In genomic region chr1:20786310-20787099, GRCh38 we compare ENCODE assay signal across 1 cellular context.
TF ChIP-seq lines count a peak whose summit lies in the region.

No MANE protein-coding gene starts in this region.

TF ChIP-seq in K562, 482 proteins besides CTCF, POLR2A, EP300 and RAD21 (continued from another document and continues in another):
- no peak for TF ChIP-seq THRB (CRISPR knock-in tag; conservative IDR thresholded peaks at IDR 0.05)
- peak; percentile 95 for TF ChIP-seq FOXP4 (CRISPR knock-in tag; IDR thresholded peaks at IDR 0.05; ENCODE audit: borderline replicate concordance)
- no peak for TF ChIP-seq ZBTB34 (CRISPR knock-in tag; IDR thresholded peaks at IDR 0.05)
- TF ChIP-seq TSC22D4 (tag; IDR thresholded peaks at IDR 0.05), result no peak
- TF ChIP-seq SP1 (CRISPR knock-in tag; IDR thresholded peaks at IDR 0.05), result peak; percentile 80
- TF ChIP-seq STAT5A (IDR thresholded peaks at IDR 0.05; ENCODE audit: borderline replicate concordance, low read length), result no peak
- no peak for TF ChIP-seq PATZ1 (CRISPR knock-in tag; IDR thresholded peaks at IDR 0.05; ENCODE audit: borderline replicate concordance)
- no peak for TF ChIP-seq BRCA1 (IDR thresholded peaks at IDR 0.05)
- TF ChIP-seq BRCA1 (CRISPR knock-in tag; IDR thresholded peaks at IDR 0.05), result no peak
- no peak for TF ChIP-seq ZNF79 (CRISPR knock-in tag; IDR thresholded peaks at IDR 0.05; ENCODE audit: low read depth)
- peak; percentile 93 for TF ChIP-seq CHD1 (IDR thresholded peaks at IDR 0.05; ENCODE audit: low read length)
- TF ChIP-seq KDM4B (IDR thresholded peaks at IDR 0.05; ENCODE audit: borderline replicate concordance in 2 of 2, low read depth in 1 of 2), result no peak
- TF ChIP-seq ZBTB11 (CRISPR knock-in tag; IDR thresholded peaks at IDR 0.05), result peak in 2 of 3 experiments; percentile 48 to 75; a peak in 2 of 6 replicates
- TF ChIP-seq KLF13 (tag; IDR thresholded peaks at IDR 0.05; ENCODE audit: borderline replicate concordance, low read depth), result no peak
- peak; percentile 42; the same call in 1 of the 2 replicates for TF ChIP-seq ZBTB49 (CRISPR knock-in tag; IDR thresholded peaks at IDR 0.05; ENCODE audit: borderline replicate concordance)
- TF ChIP-seq MTA1 (IDR thresholded peaks at IDR 0.05; ENCODE audit: borderline replicate concordance), result no peak
- TF ChIP-seq EGR1 (conservative IDR thresholded peaks at IDR 0.05), result peak; percentile 94
- TF ChIP-seq ZNF133 (CRISPR knock-in tag; IDR thresholded peaks at IDR 0.05), result no peak
- no peak for TF ChIP-seq USF1 (CRISPR knock-in tag; IDR thresholded peaks at IDR 0.05)
- no peak for TF ChIP-seq PHF21A (IDR thresholded peaks at IDR 0.05; ENCODE audit: borderline replicate concordance, low read depth)
- TF ChIP-seq HIVEP1 (CRISPR knock-in tag; IDR thresholded peaks at IDR 0.05), result no peak
- peak; percentile 68 for TF ChIP-seq E2F5 (CRISPR knock-in tag; IDR thresholded peaks at IDR 0.05)
- TF ChIP-seq ZNF511 (CRISPR knock-in tag; IDR thresholded peaks at IDR 0.05), result peak; percentile 24; the same call in 1 of the 2 replicates
- no peak for TF ChIP-seq HDAC6 (IDR thresholded peaks at IDR 0.05; ENCODE audit: low read depth, low read length)
- no peak for TF ChIP-seq PPARD (CRISPR knock-in tag; IDR thresholded peaks at IDR 0.05)
- TF ChIP-seq CTCFL (IDR thresholded peaks at IDR 0.05; ENCODE audit: borderline replicate concordance, insufficient read depth, low read depth, low read length, poor library complexity, severe bottlenecking), result no peak
- 0 out of 2 replicates have a peak, but pooled peaks have one; percentile 66 for TF ChIP-seq HDAC8 (tag; IDR thresholded peaks at IDR 0.05)
- TF ChIP-seq CEBPZ (IDR thresholded peaks at IDR 0.05; ENCODE audit: borderline replicate concordance, low read depth, low read length), result no peak
- no peak for TF ChIP-seq FOXO4 (CRISPR knock-in tag; IDR thresholded peaks at IDR 0.05)
- no peak for TF ChIP-seq ZZZ3 (IDR thresholded peaks at IDR 0.05)
- no peak for TF ChIP-seq ZNF77 (CRISPR knock-in tag; IDR thresholded peaks at IDR 0.05)
- no peak for TF ChIP-seq TCF15 (CRISPR knock-in tag; IDR thresholded peaks at IDR 0.05)
- no peak for TF ChIP-seq SMAD2 (IDR thresholded peaks at IDR 0.05; ENCODE audit: low read depth, low read length)
- TF ChIP-seq ZFX (CRISPR knock-in tag; IDR thresholded peaks at IDR 0.05), result peak; percentile 95
